ENCODE assay signal across 11 cellular contexts in genomic region chr17:17725853-17726720, GRCh38. TPM values are rescaled to one million over a fixed set of nuclear protein-coding genes. Genes with fewer than 3 reads are reported as not detected.
DNase-seq lines count a peak whose midpoint lies in the region; ATAC-seq and TF ChIP-seq lines count a peak whose summit lies in the region.
"Had no signal": no experiment of that assay in that cellular context is flagged by ENCODE, and none has a peak within 500 bp of the region (broad histone marks: within the 10 kb centered on the region; RNA-seq: fewer than 3 reads in every experiment).

No MANE protein-coding gene starts in this region.

- H3K27ac ChIP-seq in CD4-positive, alpha-beta T cell (ENCODE audit: low read depth, low read length), result no peak overlapping the region
- H3K27ac ChIP-seq: suprapubic skin had no signal

- DNase-seq in CD4-positive, alpha-beta T cell, result no peak
- no peak for DNase-seq in neural crest cell (ENCODE audit: low read depth, low spot score)
- no peak for DNase-seq in NCI-H2107 (lab: John Stamatoyannopoulos, UW)
- no peak for DNase-seq in stimulated activated CD4-positive, alpha-beta T cell treated with anti-CD3 and anti-CD28 coated beads, Interleukin-2, amount 100 ng/mL, for 48 hours
- DNase-seq in stimulated activated CD4-positive, alpha-beta T cell treated with anti-CD3 and anti-CD28 coated beads, Interleukin-15, amount 100 ng/mL, for 24 hours, result no peak
- DNase-seq: DMS 273 treated with DMSO at 0.1 percent for 48 hours; effector memory CD8-positive, alpha-beta T cell had no signal

- H3K9me2 ChIP-seq in Loucy (replicated peaks; ENCODE audit: low read depth, low read length), result no peaks in the 10 kb centered on the region

- peaks cover 48% of the 10 kb centered on the region for H3K4me1 Mint-ChIP-seq in CD4-positive, alpha-beta T cell (ENCODE audit: low read depth)
- peaks cover 73% of the 10 kb centered on the region for H3K4me1 Mint-ChIP-seq in neural crest cell

- H3K4me2 ChIP-seq in Loucy (ENCODE audit: low read depth, low read length, poor library complexity, severe bottlenecking), result peak overlapping the region; percentile 28

- H3K36me3 ChIP-seq in Loucy (ENCODE audit: insufficient read depth, low read length) (peaks cover 29% of the 10 kb centered on the region; the same call in 1 of the 2 replicates), endocrine pancreas (ENCODE audit: control insufficient read depth, insufficient read depth, low read length) (no peaks in the 10 kb centered on the region)
- H3K36me3 ChIP-seq: suprapubic skin had no signal

- no peaks in the 10 kb centered on the region for H3K9me3 Mint-ChIP-seq in CD4-positive, alpha-beta T cell
- no peaks in the 10 kb centered on the region for H3K9me3 Mint-ChIP-seq in neural crest cell
- H3K9me3 Mint-ChIP-seq: effector memory CD8-positive, alpha-beta T cell had no signal

- no peak overlapping the region for H3K4me3 ChIP-seq in Loucy (ENCODE audit: low read length, poor library complexity, severe bottlenecking)
- no peak overlapping the region for H3K4me3 ChIP-seq in endocrine pancreas (ENCODE audit: control insufficient read depth, insufficient read depth, low read length)

- peak overlapping the region; percentile 84 for H3K4me3 Mint-ChIP-seq in CD4-positive, alpha-beta T cell
- H3K4me3 Mint-ChIP-seq in neural crest cell, result peak overlapping the region; percentile 91

- H3K27ac Mint-ChIP-seq in CD4-positive, alpha-beta T cell, result peak overlapping the region; percentile 87
- peak overlapping the region; percentile 95 for H3K27ac Mint-ChIP-seq in neural crest cell (ENCODE audit: unreplicated experiment)

- H4K20me1 ChIP-seq in Loucy (ENCODE audit: insufficient read depth, low read length, poor library complexity, severe bottlenecking), result peaks cover 83% of the 10 kb centered on the region

- H3K4me1 ChIP-seq in Loucy (ENCODE audit: insufficient read depth, low read length, poor library complexity, severe bottlenecking), result peaks cover 3% of the 10 kb centered on the region
- H3K4me1 ChIP-seq in endocrine pancreas (ENCODE audit: control insufficient read depth, insufficient read depth, low read length), result peaks cover 8% of the 10 kb centered on the region

- H3K9ac ChIP-seq in Loucy (ENCODE audit: low read depth, low read length, poor library complexity, severe bottlenecking), result no peak overlapping the region
- peak overlapping the region; percentile 1 for H3K9ac ChIP-seq in endocrine pancreas (ENCODE audit: control insufficient read depth, insufficient read depth, low read length)

- peaks cover 4% of the 10 kb centered on the region for H3K27me3 ChIP-seq in CD4-positive, alpha-beta T cell (ENCODE audit: control insufficient read depth, insufficient read depth, low read length)
- H3K27me3 ChIP-seq in Loucy (ENCODE audit: insufficient read depth, low read length, poor library complexity, severe bottlenecking), result no peaks in the 10 kb centered on the region
- H3K27me3 ChIP-seq in endocrine pancreas (ENCODE audit: control insufficient read depth, insufficient read depth, low read length), result no peaks in the 10 kb centered on the region
- H3K27me3 ChIP-seq: suprapubic skin had no signal

- CTCF ChIA-PET in CD4-positive, alpha-beta T cell (lab: Charles Lee), result interaction anchor here (0.6 kb wide), 1 partner anchor 108 kb away, joined by 3 read pairs; no protein-coding TSS in a partner anchor

- H3F3A ChIP-seq in Loucy (ENCODE audit: low read depth), result no peaks in the 10 kb centered on the region

- H3K79me2 ChIP-seq in Loucy (ENCODE audit: insufficient read depth, low read length), result peaks cover 100% of the 10 kb centered on the region

- H3K9me3 ChIP-seq in CD4-positive, alpha-beta T cell (ENCODE audit: control insufficient read depth, low read length), result no peaks in the 10 kb centered on the region
- H3K9me3 ChIP-seq in Loucy (ENCODE audit: insufficient read depth, low read depth, low read length) (no peaks in the 10 kb centered on the region), endocrine pancreas (ENCODE audit: control insufficient read depth, low read length) (no peaks in the 10 kb centered on the region)
- H3K9me3 ChIP-seq: suprapubic skin had no signal

- POLR2A ChIA-PET in CD4-positive, alpha-beta T cell (lab: Charles Lee), result no interaction called here

- no peak for TF ChIP-seq CTCF in CD4-positive, alpha-beta T cell (IDR thresholded peaks at IDR 0.05)
- no peak for TF ChIP-seq CTCF in Loucy (conservative IDR thresholded peaks at IDR 0.05; ENCODE audit: low read length)
- no peak for TF ChIP-seq CTCF in neural crest cell (conservative IDR thresholded peaks at IDR 0.05)

- H3K36me3 Mint-ChIP-seq in CD4-positive, alpha-beta T cell (ENCODE audit: low read depth), result no peaks in the 10 kb centered on the region
- H3K36me3 Mint-ChIP-seq in neural crest cell (ENCODE audit: low read depth), result no peaks in the 10 kb centered on the region

- ATAC-seq in CD4-positive, alpha-beta T cell (ENCODE audit: poor library complexity), result peak; percentile 3
- ATAC-seq in HG02798 (IDR thresholded peaks at IDR 0.05; ENCODE audit: poor library complexity, unreplicated experiment), result no peak
- ATAC-seq: effector memory CD8-positive, alpha-beta T cell had no signal

- intact Hi-C loops in CD4-positive, alpha-beta T cell (cut with DNase I, micrococcal nuclease), result loop anchor here in 1 of 2 experiments (1.0 kb wide), 1 partner anchor 44 kb away; no protein-coding TSS in a partner anchor

- H2AFZ ChIP-seq in Loucy (ENCODE audit: low read length), result no peak overlapping the region

- peaks cover 21% of the 10 kb centered on the region for H3K27me3 Mint-ChIP-seq in CD4-positive, alpha-beta T cell
- peaks cover 3% of the 10 kb centered on the region for H3K27me3 Mint-ChIP-seq in neural crest cell (ENCODE audit: low read depth)

RNA-seq across cellular contexts. Expression of gene RAI1, which starts 44.8 kb away (rescaled TPM):
- 10 to 100 TPM; 19.3 to 25.2 TPM for total RNA-seq in CD4-positive, alpha-beta T cell
- total RNA-seq in neural crest cell, result 53.6 and 54.0 TPM in 2 replicates
